ENCODE assay signal across 8 cellular contexts in the genomic region with DNA sequence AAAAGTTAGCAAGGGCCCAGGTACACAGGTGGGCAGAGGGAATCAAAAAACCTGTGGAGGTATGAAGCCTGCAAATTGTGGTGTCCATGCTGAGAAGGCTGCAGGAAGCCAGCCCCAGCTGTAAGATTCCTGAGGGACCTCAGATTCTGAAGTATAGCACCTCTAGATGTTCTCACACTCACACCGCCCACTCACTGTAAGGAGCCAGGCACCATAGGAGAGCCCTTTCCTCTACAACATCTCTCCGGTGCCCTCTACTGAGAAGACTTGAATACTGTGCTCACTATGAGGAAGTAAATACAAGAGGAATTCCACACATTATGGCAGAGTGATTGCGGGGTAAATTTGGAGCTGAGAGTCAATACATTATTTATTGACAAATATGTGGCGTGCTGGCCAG.
DNase-seq lines count a peak whose midpoint lies in the region; ATAC-seq and TF ChIP-seq lines count a peak whose summit lies in the region.
"Not testable (repeated sequence)": the region's sequence is repeated elsewhere in the genome, so short reads cannot be mapped to it uniquely, and the experiment has no call there.

No MANE protein-coding gene starts in this region.

- not testable (repeated sequence) for H3K27me3 ChIP-seq in SJCRH30; brain microvascular endothelial cell (replicated peaks); iPS DF 6.9 (ENCODE audit: control insufficient read depth, insufficient read depth, low read length); smooth muscle cell (ENCODE audit: low read depth)

- TF ChIP-seq CTCF in brain microvascular endothelial cell (IDR thresholded peaks at IDR 0.05; ENCODE audit: low read depth, low read length, missing control alignments) (peak; percentile 52), smooth muscle cell (IDR thresholded peaks at IDR 0.05; ENCODE audit: borderline replicate concordance, insufficient read depth, poor library complexity, severe bottlenecking) (peak; percentile 7)

- in situ Hi-C loops in Caki2 (cut with HindIII; ENCODE audit: low pct_unique_long_range_greater_than_20kb, low sequenced_read_pairs); brain microvascular endothelial cell (cut with HindIII; ENCODE audit: low pct_ligation_motif_present, low sequenced_read_pairs): not testable (repeated sequence)

- not testable (repeated sequence) for H3K36me3 ChIP-seq in SJCRH30; brain microvascular endothelial cell (replicated peaks); iPS DF 6.9 (ENCODE audit: control insufficient read depth, insufficient read depth, low read length); smooth muscle cell (ENCODE audit: low read depth)

- H3K4me1 ChIP-seq in SJCRH30; iPS DF 6.9 (ENCODE audit: control insufficient read depth, insufficient read depth, low read length); smooth muscle cell (ENCODE audit: low read depth): not testable (repeated sequence)

- ATAC-seq in GM19023 (IDR thresholded peaks at IDR 0.05; ENCODE audit: unreplicated experiment) (peak; percentile 77), HG02884 (IDR thresholded peaks at IDR 0.05; ENCODE audit: unreplicated experiment) (peak; percentile 97)

- not testable (repeated sequence) for H3K79me2 ChIP-seq in smooth muscle cell (ENCODE audit: low read depth)

- not testable (repeated sequence) for H3K27ac ChIP-seq in SJCRH30; brain microvascular endothelial cell; iPS DF 6.9 (ENCODE audit: low read length); smooth muscle cell (ENCODE audit: low read depth)

- H3K4me2 ChIP-seq in smooth muscle cell = not testable (repeated sequence)

- H3F3A ChIP-seq in smooth muscle cell (ENCODE audit: low read depth) = not testable (repeated sequence)

- H4K20me1 ChIP-seq in smooth muscle cell (ENCODE audit: low read depth) = not testable (repeated sequence)

- not testable (repeated sequence) for H3K4me3 ChIP-seq in SJCRH30; brain microvascular endothelial cell (ENCODE audit: low read depth, low read length); iPS DF 6.9 (ENCODE audit: low read length); smooth muscle cell

- H3K9me3 ChIP-seq in SJCRH30 (replicated peaks); iPS DF 6.9 (ENCODE audit: control insufficient read depth, insufficient read depth, low read length); smooth muscle cell (replicated peaks; ENCODE audit: low read depth): not testable (repeated sequence)

- peak; percentile 18 for DNase-seq in Caki2 (ENCODE audit: low read depth)
- DNase-seq in NAMALWA (ENCODE audit: low spot score) = peak; percentile 88
- DNase-seq in SJCRH30 = peak; percentile 48 to 72
- peak; percentile 53 for DNase-seq in brain microvascular endothelial cell
- peak; percentile 13 for DNase-seq in iPS DF 6.9 (ENCODE audit: low read depth, low spot score)
- DNase-seq in smooth muscle cell (lab: John Stamatoyannopoulos, UW; ENCODE audit: unreplicated experiment) = not testable (repeated sequence)

- H3K9ac ChIP-seq in smooth muscle cell (ENCODE audit: low read depth) = not testable (repeated sequence)

- H2AFZ ChIP-seq in smooth muscle cell (ENCODE audit: low read depth) = not testable (repeated sequence)

- no CpG with 5 or more reads among the region's 4 CpGs for WGBS in iPS DF 6.9 (ENCODE audit: insufficient coverage, insufficient read length)
- WGBS in smooth muscle cell (ENCODE audit: low lambda C conversion rate) = 38% methylated on average over 4 of the region's 4 CpGs
